ENCODE assay signal across 8 cellular contexts in the genomic region with DNA sequence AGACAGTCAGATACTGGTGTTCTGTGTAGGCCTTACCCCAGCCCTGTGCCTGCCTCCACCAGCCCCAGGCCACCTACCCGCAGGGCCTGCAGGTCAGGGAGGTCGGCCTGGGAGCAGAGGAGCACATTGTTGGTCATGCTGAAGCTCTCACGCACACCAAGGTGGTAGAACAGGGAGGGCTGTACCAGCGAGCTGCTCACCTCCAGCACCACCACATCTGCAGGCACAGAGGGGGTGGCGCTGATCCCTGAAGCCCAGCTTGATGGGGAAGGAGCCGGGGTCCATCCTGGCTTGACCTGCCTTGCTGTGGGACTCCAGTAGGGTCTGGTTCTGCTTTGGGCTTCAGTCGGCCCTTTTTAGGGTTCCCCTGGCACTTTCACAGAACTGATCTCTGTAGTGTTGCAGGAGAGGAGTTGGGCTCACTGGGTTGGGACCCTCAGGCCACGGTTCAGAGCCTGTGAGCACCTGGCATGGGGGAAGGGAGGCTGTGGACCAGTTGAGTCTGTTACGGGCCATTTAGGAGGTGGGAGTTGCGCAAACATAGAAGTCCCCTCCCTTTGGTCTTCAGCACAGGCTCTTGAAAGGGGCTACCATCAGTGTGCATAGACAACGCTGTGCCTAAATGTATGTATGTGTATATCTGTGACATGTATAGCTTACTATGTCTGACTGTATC. TPM values are rescaled to one million over a fixed set of nuclear protein-coding genes. Genes with fewer than 3 reads are reported as not detected.
DNase-seq lines count a peak whose midpoint lies in the region; ATAC-seq and TF ChIP-seq lines count a peak whose summit lies in the region.

No MANE protein-coding gene starts in this region.

- DNase-seq in SK-N-SH (no peak), hepatocyte (ENCODE audit: low spot score) (no peak), DMS153 treated with DMSO at 0.1 percent for 48 hours (lab: John Stamatoyannopoulos, UW; ENCODE audit: unreplicated experiment) (no peak), NCI-H1436 (lab: John Stamatoyannopoulos, UW) (no peak)
- no peak for DNase-seq in activated CD8-positive, alpha-beta T cell treated with anti-CD3 and anti-CD28 coated beads for 36 hours

- H3K79me2 ChIP-seq in SK-N-SH (ENCODE audit: insufficient read depth) (peaks cover 9% of the 10 kb centered on the region; the same call in 1 of the 2 replicates), hepatocyte (no peaks in the 10 kb centered on the region)

- TF ChIP-seq CTCF in SK-N-SH (IDR thresholded peaks at IDR 0.05) = no peak
- no peak for TF ChIP-seq CTCF in activated CD8-positive, alpha-beta T cell treated with anti-CD3 and anti-CD28 coated beads for 36 hours (IDR thresholded peaks at IDR 0.05)
- no peak for TF ChIP-seq CTCF in hepatocyte (IDR thresholded peaks at IDR 0.05; ENCODE audit: poor library complexity)

- ATAC-seq in SK-N-SH treated with all-trans-retinoic acid at 6 μM for 48 hours (no peak; the same call in 2 of the 3 replicates), GM18858 (IDR thresholded peaks at IDR 0.05; ENCODE audit: unreplicated experiment) (no peak)
- ATAC-seq in activated CD8-positive, alpha-beta T cell treated with anti-CD3 and anti-CD28 coated beads for 36 hours = no peak
- ATAC-seq in stimulated activated memory B cell treated with anti-CD40 and anti-IgM and Interleukin-4, amounts not matched to agents 10 μg/mL and 1 μg/mL and 100 μg/mL, for 72 hours = no peak

- H3K4me1 ChIP-seq in SK-N-SH (ENCODE audit: control insufficient read depth in 1 of 2, insufficient read depth in 2 of 2, low read depth in 1 of 2, low read length in 1 of 2) = peaks cover 4 to 14% of the 10 kb centered on the region in 2 experiments; a peak in 2 of 4 replicates
- peaks cover 7% of the 10 kb centered on the region for H3K4me1 ChIP-seq in hepatocyte (ENCODE audit: insufficient read depth)

- H3K27ac Mint-ChIP-seq in activated CD8-positive, alpha-beta T cell treated with anti-CD3 and anti-CD28 coated beads for 36 hours = peak overlapping the region; percentile 37
- H3K27ac Mint-ChIP-seq in stimulated activated memory B cell treated with anti-CD40 and anti-IgM and Interleukin-4, amounts not matched to agents 10 μg/mL and 1 μg/mL and 100 μg/mL, for 72 hours = peak overlapping the region; percentile 83

- H3F3A ChIP-seq in SK-N-SH (replicated peaks; ENCODE audit: insufficient read depth) = peaks cover 9% of the 10 kb centered on the region

- TF ChIP-seq EP300 in SK-N-SH (IDR thresholded peaks at IDR 0.05; ENCODE audit: borderline replicate concordance in 1 of 2, low read depth in 1 of 2, low read length in 1 of 2) = no peak

- H3K4me1 Mint-ChIP-seq in activated CD8-positive, alpha-beta T cell treated with anti-CD3 and anti-CD28 coated beads for 36 hours (ENCODE audit: low read depth) = peaks cover 22% of the 10 kb centered on the region
- peaks cover 62% of the 10 kb centered on the region for H3K4me1 Mint-ChIP-seq in stimulated activated memory B cell treated with anti-CD40 and anti-IgM and Interleukin-4, amounts not matched to agents 10 μg/mL and 1 μg/mL and 100 μg/mL, for 72 hours

- POLR2A ChIA-PET in SK-N-SH (lab: Yijun Ruan, JAX) = interaction anchor here (0.5 to 2.6 kb wide), 11 partner anchors 9 to 1445 kb away, joined by 3 to 24 read pairs (median 3); partner anchors contain the start of genes CD164L2 and GPR3
- POLR2A ChIA-PET in activated CD8-positive, alpha-beta T cell treated with anti-CD3 and anti-CD28 coated beads for 36 hours (lab: Charles Lee) = interaction anchor here (0.6 to 3.2 kb wide), 9 partner anchors 9 to 303 kb away, joined by 3 to 31 read pairs (median 3); no protein-coding TSS in a partner anchor

- H3K27me3 ChIP-seq in SK-N-SH (ENCODE audit: insufficient read depth) = no peaks in the 10 kb centered on the region
- no peaks in the 10 kb centered on the region for H3K27me3 ChIP-seq in hepatocyte

- H3K4me2 ChIP-seq in SK-N-SH = peak overlapping the region; percentile 78
- H3K4me2 ChIP-seq in hepatocyte = peak overlapping the region; percentile 98

- H3K9me3 Mint-ChIP-seq in activated CD8-positive, alpha-beta T cell treated with anti-CD3 and anti-CD28 coated beads for 36 hours = no peaks in the 10 kb centered on the region
- no peaks in the 10 kb centered on the region for H3K9me3 Mint-ChIP-seq in stimulated activated memory B cell treated with anti-CD40 and anti-IgM and Interleukin-4, amounts not matched to agents 10 μg/mL and 1 μg/mL and 100 μg/mL, for 72 hours

- peaks cover 0 to 27% of the 10 kb centered on the region in 2 experiments for H3K36me3 ChIP-seq in SK-N-SH (replicated peaks in 1 of 2; ENCODE audit: control insufficient read depth in 1 of 2, insufficient read depth in 2 of 2, low read length in 1 of 2)
- H3K36me3 ChIP-seq in hepatocyte (replicated peaks; ENCODE audit: insufficient read depth, low read depth) = no peaks in the 10 kb centered on the region

- 43% methylated on average over 3 of the region's 11 CpGs for WGBS in SK-N-SH (ENCODE audit: low lambda C conversion rate)
- whole genome bisulfite sequencing in hepatocyte (ENCODE audit: low lambda C conversion rate, missing lambda C conversion rate) = 83% methylated on average over 11 of the region's 11 CpGs

- no peaks in the 10 kb centered on the region for H3K27me3 Mint-ChIP-seq in activated CD8-positive, alpha-beta T cell treated with anti-CD3 and anti-CD28 coated beads for 36 hours
- H3K27me3 Mint-ChIP-seq in stimulated activated memory B cell treated with anti-CD40 and anti-IgM and Interleukin-4, amounts not matched to agents 10 μg/mL and 1 μg/mL and 100 μg/mL, for 72 hours = no peaks in the 10 kb centered on the region

- H2AFZ ChIP-seq in SK-N-SH (ENCODE audit: low read depth) = peak overlapping the region; percentile 95
- H2AFZ ChIP-seq in hepatocyte = peak overlapping the region; percentile 27

- intact Hi-C loops in activated CD8-positive, alpha-beta T cell treated with anti-CD3 and anti-CD28 coated beads for 36 hours (cut with micrococcal nuclease) = no loop called here

- H3K9me3 ChIP-seq in SK-N-SH = no peaks in the 10 kb centered on the region
- H3K9me3 ChIP-seq in hepatocyte (ENCODE audit: low read depth) = no peaks in the 10 kb centered on the region

- H3K4me3 ChIP-seq in SK-N-SH (ENCODE audit: low read depth in 2 of 2, low read length in 1 of 2) = peak overlapping the region; percentile 69 to 89
- H3K4me3 ChIP-seq in hepatocyte = no peak overlapping the region

- H3K9me2 ChIP-seq in SK-N-SH (no peaks in the 10 kb centered on the region), hepatocyte (replicated peaks; ENCODE audit: insufficient read depth) (no peaks in the 10 kb centered on the region)

- no peak for TF ChIP-seq RAD21 in SK-N-SH (IDR thresholded peaks at IDR 0.05; ENCODE audit: low read length)

- H3K36me3 Mint-ChIP-seq in activated CD8-positive, alpha-beta T cell treated with anti-CD3 and anti-CD28 coated beads for 36 hours (ENCODE audit: low read depth) = no peaks in the 10 kb centered on the region
- no peaks in the 10 kb centered on the region for H3K36me3 Mint-ChIP-seq in stimulated activated memory B cell treated with anti-CD40 and anti-IgM and Interleukin-4, amounts not matched to agents 10 μg/mL and 1 μg/mL and 100 μg/mL, for 72 hours

- H4K20me1 ChIP-seq in SK-N-SH (ENCODE audit: insufficient read depth) (no peaks in the 10 kb centered on the region), hepatocyte (ENCODE audit: insufficient read depth, poor library complexity, severe bottlenecking) (no peaks in the 10 kb centered on the region)

- peak overlapping the region; percentile 29 for H3K9ac ChIP-seq in SK-N-SH

- H3K4me3 Mint-ChIP-seq in activated CD8-positive, alpha-beta T cell treated with anti-CD3 and anti-CD28 coated beads for 36 hours = peak overlapping the region; percentile 82
- H3K4me3 Mint-ChIP-seq in stimulated activated memory B cell treated with anti-CD40 and anti-IgM and Interleukin-4, amounts not matched to agents 10 μg/mL and 1 μg/mL and 100 μg/mL, for 72 hours = peak overlapping the region; percentile 93

- CTCF ChIA-PET in SK-N-SH (lab: Yijun Ruan, JAX) = interaction anchor here (1.0 to 9.6 kb wide), 13 partner anchors 9 to 242 kb away, joined by 3 to 154 read pairs (median 7); partner anchors contain the start of gene CD164L2
- CTCF ChIA-PET in activated CD8-positive, alpha-beta T cell treated with anti-CD3 and anti-CD28 coated beads for 36 hours (lab: Charles Lee) = interaction anchor here (0.8 to 8.2 kb wide), 11 partner anchors 8 to 68 kb away, joined by 3 to 91 read pairs (median 7); partner anchors contain the start of gene CD164L2

- peak overlapping the region; percentile 84 to 94 for H3K27ac ChIP-seq in SK-N-SH (ENCODE audit: low read depth in 2 of 2, low read length in 1 of 2)
- peak overlapping the region; percentile 90 for H3K27ac ChIP-seq in hepatocyte

RNA-seq across cellular contexts. Expression of gene MAP3K6, which starts 1.9 kb away (rescaled TPM):
- polyA plus RNA-seq in SK-N-SH (2012; rRNA removed) (14.5 and 17.3 TPM in 2 replicates), hepatocyte (20.4 and 24.8 TPM in 2 replicates)
- polyA plus RNA-seq in SK-N-SH (2012; cell fraction: cytosol; rRNA removed) = 3.9 and 6.9 TPM in 2 replicates
- 95.2 and 113 TPM in 2 replicates for polyA plus RNA-seq in SK-N-SH (2012; cell fraction: nucleus; rRNA removed)
- total RNA-seq in activated CD8-positive, alpha-beta T cell treated with anti-CD3 and anti-CD28 coated beads for 36 hours = 1 to 10 TPM; 8.3 to 9.5 TPM
- 4.3 and 6.3 TPM in 2 replicates for total RNA-seq in hepatocyte

RNA-seq across cellular contexts. Expression of gene FCN3, which starts 9.8 kb away (rescaled TPM):
- not detected in 2 replicates for polyA plus RNA-seq in SK-N-SH (2012; rRNA removed)
- polyA plus RNA-seq in SK-N-SH (2012; cell fraction: cytosol; rRNA removed) = not detected in 2 replicates
- not detected in 2 replicates for polyA plus RNA-seq in SK-N-SH (2012; cell fraction: nucleus; rRNA removed)
- total RNA-seq in activated CD8-positive, alpha-beta T cell treated with anti-CD3 and anti-CD28 coated beads for 36 hours = not detected
- total RNA-seq in hepatocyte = not detected in 2 replicates
- not detected in 2 replicates for polyA plus RNA-seq in hepatocyte

RNA-seq across cellular contexts. Expression of gene CD164L2, which starts 18.3 kb away (rescaled TPM):
- polyA plus RNA-seq in SK-N-SH (2012; rRNA removed) (0.05 TPM in 2 replicates), hepatocyte (0.19 TPM in 1 of 2 replicates, not detected in the other)
- polyA plus RNA-seq in SK-N-SH (2012; cell fraction: cytosol; rRNA removed) = 0.03 and 0.05 TPM in 2 replicates
- polyA plus RNA-seq in SK-N-SH (2012; cell fraction: nucleus; rRNA removed) = 0.48 and 0.55 TPM in 2 replicates
- total RNA-seq in activated CD8-positive, alpha-beta T cell treated with anti-CD3 and anti-CD28 coated beads for 36 hours = not detected
- total RNA-seq in hepatocyte = not detected in 2 replicates

RNA-seq across cellular contexts. Expression of gene SYTL1, which starts 23.0 kb away (rescaled TPM):
- polyA plus RNA-seq in SK-N-SH (2012; rRNA removed) = 2.0 and 3.0 TPM in 2 replicates
- polyA plus RNA-seq in SK-N-SH (2012; cell fraction: cytosol; rRNA removed) = 0.21 and 0.52 TPM in 2 replicates
- polyA plus RNA-seq in SK-N-SH (2012; cell fraction: nucleus; rRNA removed) = 12.6 and 15.6 TPM in 2 replicates
- total RNA-seq in activated CD8-positive, alpha-beta T cell treated with anti-CD3 and anti-CD28 coated beads for 36 hours = 10 to 100 TPM; 77.7 to 80.6 TPM
- 10.6 and 12.1 TPM in 2 replicates for total RNA-seq in hepatocyte
- polyA plus RNA-seq in hepatocyte = 21.7 and 26.2 TPM in 2 replicates

RNA-seq across cellular contexts. Expression of gene GPR3, which starts 27.6 kb away (rescaled TPM):
- polyA plus RNA-seq in SK-N-SH (2012; rRNA removed) (5.8 and 6.0 TPM in 2 replicates), hepatocyte (1.5 and 2.2 TPM in 2 replicates)
- polyA plus RNA-seq in SK-N-SH (2012; cell fraction: cytosol; rRNA removed) = 2.4 and 3.7 TPM in 2 replicates
- 2.9 and 3.2 TPM in 2 replicates for polyA plus RNA-seq in SK-N-SH (2012; cell fraction: nucleus; rRNA removed)
- 1 to 10 TPM; 1.1 to 1.7 TPM for total RNA-seq in activated CD8-positive, alpha-beta T cell treated with anti-CD3 and anti-CD28 coated beads for 36 hours
- total RNA-seq in hepatocyte = 0.32 and 0.47 TPM in 2 replicates
